In genomic region chr2:241563031-241563507, GRCh38 we compare ENCODE assay signal across 1 cellular context.
TF ChIP-seq lines count a peak whose summit lies in the region.

No MANE protein-coding gene starts in this region.

TF ChIP-seq in HepG2, 621 proteins besides CTCF, POLR2A, EP300 and RAD21 (continued from another document):
- TF ChIP-seq, protein P1, sequence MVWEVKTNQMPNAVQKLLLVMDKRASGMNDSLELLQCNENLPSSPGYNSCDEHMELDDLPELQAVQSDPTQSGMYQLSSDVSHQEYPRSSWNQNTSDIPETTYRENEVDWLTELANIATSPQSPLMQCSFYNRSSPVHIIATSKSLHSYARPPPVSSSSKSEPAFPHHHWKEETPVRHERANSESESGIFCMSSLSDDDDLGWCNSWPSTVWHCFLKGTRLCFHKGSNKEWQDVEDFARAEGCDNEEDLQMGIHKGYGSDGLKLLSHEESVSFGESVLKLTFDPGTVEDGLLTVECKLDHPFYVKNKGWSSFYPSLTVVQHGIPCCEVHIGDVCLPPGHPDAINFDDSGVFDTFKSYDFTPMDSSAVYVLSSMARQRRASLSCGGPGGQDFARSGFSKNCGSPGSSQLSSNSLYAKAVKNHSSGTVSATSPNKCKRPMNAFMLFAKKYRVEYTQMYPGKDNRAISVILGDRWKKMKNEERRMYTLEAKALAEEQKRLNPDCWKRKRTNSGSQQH (CRISPR knock-in tag; IDR thresholded peaks at IDR 0.05; ENCODE audit: low read depth): no peak
- TF ChIP-seq ZNF891 (CRISPR knock-in tag; IDR thresholded peaks at IDR 0.05): 0 out of 2 replicates have a peak, but pooled peaks have one; percentile 11
